Comparison of ENCODE assay signal across 24 cellular contexts in the genomic region with DNA sequence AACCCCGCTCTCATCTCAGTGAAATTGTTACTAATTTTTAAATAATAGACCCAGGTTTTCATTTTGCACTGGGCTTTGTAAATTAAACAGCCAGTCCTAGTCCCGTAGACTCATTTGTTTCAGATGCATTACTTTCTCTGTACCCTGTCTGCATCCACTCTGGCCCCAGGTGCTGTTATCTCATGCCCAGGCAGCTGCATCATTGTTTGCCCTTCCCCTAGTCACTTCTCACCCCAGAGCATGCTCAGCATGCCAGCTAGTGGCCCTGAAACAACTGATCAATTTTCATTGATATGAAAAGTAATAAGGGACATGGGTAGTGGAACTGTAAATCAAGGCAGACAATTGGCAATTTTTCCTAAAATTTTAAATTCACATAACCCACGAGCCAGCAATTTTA.
"Had no signal": no experiment of that assay in that cellular context is flagged by ENCODE, and none has a peak within 500 bp of the region (broad histone marks: within the 10 kb centered on the region; RNA-seq: fewer than 3 reads in every experiment).

No MANE protein-coding gene starts in this region.

- DNase-seq: activated CD4-positive, alpha-beta T cell treated with anti-CD3 and anti-CD28 coated beads for 48 hours; activated CD4-positive, alpha-beta T cell treated with anti-CD3 and anti-CD28 coated beads, Interleukin-2, amount 50 U/mL, for 48 hours; activated CD8-positive, alpha-beta memory T cell treated with anti-CD3 and anti-CD28 coated beads for 24 hours; activated effector memory CD4-positive, alpha-beta T cell treated with anti-CD3 and anti-CD28 coated beads, Interleukin-2, amount 50 U/mL, for 16 hours; activated naive CD4-positive, alpha-beta T cell treated with anti-CD3 and anti-CD28 coated beads for 36 hours; activated naive CD8-positive, alpha-beta T cell treated with anti-CD3 and anti-CD28 coated beads for 36 hours; adrenal gland; brain microvascular endothelial cell; effector CD4-positive, alpha-beta T cell; esophagus squamous epithelium; kidney glomerular epithelial cell; left lung; lower lobe of right lung; mesenchymal stem cell; naive thymus-derived CD8-positive, alpha-beta T cell; posterior cingulate gyrus; right cardiac atrium; stimulated activated CD4-positive, alpha-beta T cell treated with anti-CD3 and anti-CD28 coated beads, Interleukin-2, amount 100 ng/mL, for 48 hours; stimulated activated naive CD4-positive, alpha-beta T cell treated with Interleukin-2 at 50 U/mL for 16 hours; trophoblast cell had no signal

- H3K27ac ChIP-seq: adrenal gland, brain microvascular endothelial cell, epithelial cell of prostate, esophagus squamous epithelium, left lung, lower lobe of right lung, neural progenitor cell, thoracic aorta had no signal

- ATAC-seq: activated CD4-positive, CD25-positive, alpha-beta regulatory T cell treated with anti-CD3 and anti-CD28 coated beads, Interleukin-2, amount 50 U/mL, for 24 hours; left lung; lower lobe of right lung; naive thymus-derived CD8-positive, alpha-beta T cell; right cardiac atrium had no signal
